Comparison of ENCODE assay signal across 21 cellular contexts in genomic region chr3:106794442-106794841, GRCh38.
"Had no signal": no experiment of that assay in that cellular context is flagged by ENCODE, and none has a peak within 500 bp of the region (broad histone marks: within the 10 kb centered on the region; RNA-seq: fewer than 3 reads in every experiment).

No MANE protein-coding gene starts in this region.

- H3K9me3 Mint-ChIP-seq: activated naive CD4-positive, alpha-beta T cell treated with anti-CD3 and anti-CD28 coated beads for 36 hours; activated T-helper 2 cell treated with anti-CD3 and anti-CD28 coated beads, Interferon-gamma antibody, Interleukin-2, Interleukin-4, amounts not matched to agents 10 μg/mL and 5 μg/mL and 100 μg/mL, durations not matched to agents 14 hours and 24 hours and 36 hours had no signal

- ATAC-seq: gastrocnemius medialis, left ventricle myocardium superior, natural killer cell, right lobe of liver, upper lobe of right lung had no signal

- DNase-seq: activated CD4-positive, alpha-beta memory T cell treated with anti-CD3 and anti-CD28 coated beads, Interleukin-2, amount 10 ng/mL, durations not matched to agents 7 days and 5 days; activated CD4-positive, alpha-beta T cell treated with anti-CD3 and anti-CD28 coated beads for 48 hours; activated CD4-positive, CD25-positive, alpha-beta regulatory T cell; activated naive CD4-positive, alpha-beta T cell treated with anti-CD3 and anti-CD28 coated beads for 36 hours; activated T-cell treated with anti-CD3 and anti-CD28 coated beads, Interleukin-2, amount 50 U/mL, for 24 hours; aorta; cerebellar nuclear complex; effector CD4-positive, alpha-beta T cell; gastrocnemius medialis; head of caudate nucleus; left ventricle myocardium superior; mesendoderm; natural killer cell; right lobe of liver; spleen; stimulated activated CD4-positive, alpha-beta T cell treated with anti-CD3 and anti-CD28 coated beads, Interleukin-4, amount 100 ng/mL, for 4 hours; stimulated activated naive CD4-positive, alpha-beta T cell; T1000; upper lobe of right lung had no signal

- H3K27ac ChIP-seq: gastrocnemius medialis, parathyroid adenoma, right lobe of liver, spleen, upper lobe of right lung had no signal

- H3K36me3 Mint-ChIP-seq: natural killer cell had no signal

- H3K27me3 ChIP-seq: gastrocnemius medialis, right lobe of liver, spleen, upper lobe of right lung had no signal

- H3K36me3 ChIP-seq: gastrocnemius medialis, right lobe of liver, spleen, upper lobe of right lung had no signal

- H3K4me1 ChIP-seq: gastrocnemius medialis, parathyroid adenoma, right lobe of liver, spleen, upper lobe of right lung had no signal

- H3K4me1 Mint-ChIP-seq: activated CD4-positive, alpha-beta memory T cell treated with anti-CD3 and anti-CD28 coated beads, Interleukin-2, amount 10 ng/mL, durations not matched to agents 7 days and 5 days; natural killer cell had no signal

- H3K79me2 ChIP-seq: parathyroid adenoma had no signal

- H3K9me3 ChIP-seq: gastrocnemius medialis, right lobe of liver, upper lobe of right lung had no signal

- H3K9ac ChIP-seq: parathyroid adenoma had no signal

- H3K4me3 ChIP-seq: gastrocnemius medialis, right lobe of liver, spleen, upper lobe of right lung had no signal

- H3K27ac Mint-ChIP-seq: activated CD4-positive, alpha-beta memory T cell treated with anti-CD3 and anti-CD28 coated beads, Interleukin-2, amount 10 ng/mL, durations not matched to agents 7 days and 5 days; activated naive CD4-positive, alpha-beta T cell treated with anti-CD3 and anti-CD28 coated beads for 36 hours; activated T-cell treated with anti-CD3 and anti-CD28 coated beads, Interleukin-2, amount 50 U/mL, for 24 hours; activated T-helper 2 cell treated with anti-CD3 and anti-CD28 coated beads, Interferon-gamma antibody, Interleukin-2, Interleukin-4, amounts not matched to agents 10 μg/mL and 5 μg/mL and 100 μg/mL, durations not matched to agents 14 hours and 24 hours and 36 hours; natural killer cell had no signal

- H3K4me3 Mint-ChIP-seq: activated CD4-positive, alpha-beta memory T cell treated with anti-CD3 and anti-CD28 coated beads, Interleukin-2, amount 10 ng/mL, durations not matched to agents 7 days and 5 days; activated naive CD4-positive, alpha-beta T cell treated with anti-CD3 and anti-CD28 coated beads for 36 hours; activated T-cell treated with anti-CD3 and anti-CD28 coated beads, Interleukin-2, amount 50 U/mL, for 24 hours; natural killer cell had no signal

- H2AFZ ChIP-seq: parathyroid adenoma had no signal
